Comparison of ENCODE assay signal across 25 cellular contexts in the genomic region with DNA sequence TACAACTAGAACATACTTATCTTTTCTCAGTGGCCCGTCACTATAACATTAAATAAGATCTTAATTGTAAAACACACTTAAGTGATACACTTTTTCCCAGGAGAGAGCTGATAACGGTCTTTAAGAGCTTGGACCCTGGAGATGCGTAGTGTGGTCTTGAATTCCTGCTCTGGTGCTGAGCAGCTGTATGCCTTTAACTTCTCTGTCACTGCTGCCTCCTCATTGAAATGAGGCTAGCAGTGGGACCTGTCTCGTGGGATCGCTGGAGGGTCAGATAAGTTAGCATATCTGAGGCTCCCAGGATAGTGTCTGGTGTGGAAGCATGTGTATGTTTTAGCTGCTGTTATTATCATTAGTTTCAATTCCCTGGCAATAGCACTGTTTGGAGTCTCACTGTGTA.
DNase-seq lines count a peak whose midpoint lies in the region; ATAC-seq and TF ChIP-seq lines count a peak whose summit lies in the region.
"Had no signal": no experiment of that assay in that cellular context is flagged by ENCODE, and none has a peak within 500 bp of the region (broad histone marks: within the 10 kb centered on the region; RNA-seq: fewer than 3 reads in every experiment).

No MANE protein-coding gene starts in this region.

- no peak overlapping the region for H2AFZ ChIP-seq in smooth muscle cell (ENCODE audit: low read depth)

- no peaks in the 10 kb centered on the region for H4K20me1 ChIP-seq in smooth muscle cell (ENCODE audit: low read depth)

- H3K36me3 ChIP-seq in right atrium auricular region (no peaks in the 10 kb centered on the region), smooth muscle cell (ENCODE audit: low read depth) (no peaks in the 10 kb centered on the region)
- H3K36me3 ChIP-seq: BE2C, Peyer's patch, SJCRH30 had no signal

- peaks cover 6% of the 10 kb centered on the region for H3F3A ChIP-seq in smooth muscle cell (ENCODE audit: low read depth)

- H3K27ac ChIP-seq in right atrium auricular region (no peak overlapping the region), smooth muscle cell (ENCODE audit: low read depth) (no peak overlapping the region)
- H3K27ac ChIP-seq: 22Rv1, Peyer's patch, SJCRH30 had no signal

- TF ChIP-seq CTCF in right atrium auricular region (IDR thresholded peaks at IDR 0.05), result no peak
- no peak for TF ChIP-seq CTCF in choroid plexus epithelial cell (conservative IDR thresholded peaks at IDR 0.05; ENCODE audit: low read depth, low read length)
- no peak for TF ChIP-seq CTCF in smooth muscle cell (IDR thresholded peaks at IDR 0.05; ENCODE audit: borderline replicate concordance, insufficient read depth, poor library complexity, severe bottlenecking)

- intact Hi-C loops in Right ventricle myocardium superior (cut with DNase I) (no loop called here), left ventricle myocardium superior (cut with micrococcal nuclease) (no loop called here)

- peak; percentile 51 for ATAC-seq in Right ventricle myocardium superior (ENCODE audit: poor library complexity)
- ATAC-seq in left ventricle myocardium superior, result peak; percentile 35
- ATAC-seq: HCT116 had no signal

- no peaks in the 10 kb centered on the region for H3K79me2 ChIP-seq in smooth muscle cell (ENCODE audit: low read depth)

- DNase-seq in Right ventricle myocardium superior, result no peak
- DNase-seq in right atrium auricular region (ENCODE audit: low spot score), result no peak
- peak; percentile 5 for DNase-seq in choroid plexus epithelial cell (ENCODE audit: low read depth)
- DNase-seq in left ventricle myocardium superior, result no peak
- no peak for DNase-seq in smooth muscle cell (lab: John Stamatoyannopoulos, UW; ENCODE audit: unreplicated experiment)
- no peak for DNase-seq in superior temporal gyrus (ENCODE audit: extremely low spot score)
- no peak for DNase-seq in OCI-M2 (lab: John Stamatoyannopoulos, UW; ENCODE audit: unreplicated experiment)
- DNase-seq in NCI-H128 (lab: John Stamatoyannopoulos, UW; ENCODE audit: unreplicated experiment), result no peak
- DNase-seq: BE2C, Calu3, DMS79 treated with DMSO at 0.1 percent for 48 hours, GF-D8, GOT3, NCI-H1048, NCI-H1417 treated with DMSO at 0.1 percent for 48 hours, NCI-H187, NCI-H2081 treated with DMSO at 0.1 percent for 48 hours, NCI-H2171, NCI-H226, NCI-H510A, NCI-H69, Peyer's patch had no signal

- H3K4me1 ChIP-seq in right atrium auricular region, result peaks cover 0 to 12% of the 10 kb centered on the region in 2 donors
- H3K4me1 ChIP-seq in smooth muscle cell (ENCODE audit: low read depth), result no peaks in the 10 kb centered on the region
- H3K4me1 ChIP-seq: BE2C, Peyer's patch had no signal

- H3K27me3 ChIP-seq in right atrium auricular region, result no peaks in the 10 kb centered on the region
- no peaks in the 10 kb centered on the region for H3K27me3 ChIP-seq in smooth muscle cell (ENCODE audit: low read depth)
- H3K27me3 ChIP-seq: BE2C, Peyer's patch, SJCRH30 had no signal

- peak overlapping the region in 1 of 2 donors; percentile 16 for H3K4me3 ChIP-seq in right atrium auricular region
- peak overlapping the region; percentile 14 for H3K4me3 ChIP-seq in choroid plexus epithelial cell (ENCODE audit: low read depth, low read length)
- no peak overlapping the region for H3K4me3 ChIP-seq in smooth muscle cell
- H3K4me3 ChIP-seq: Peyer's patch, SJCRH30 had no signal

- H3K9me3 ChIP-seq in right atrium auricular region (peaks cover 0 to 16% of the 10 kb centered on the region in 2 donors), smooth muscle cell (replicated peaks; ENCODE audit: low read depth) (peaks cover 7% of the 10 kb centered on the region)
- H3K9me3 ChIP-seq: BE2C, Peyer's patch had no signal

- no peak overlapping the region for H3K9ac ChIP-seq in smooth muscle cell (ENCODE audit: low read depth)

- 27% methylated on average over 5 of the region's 5 CpGs for WGBS in smooth muscle cell (ENCODE audit: low lambda C conversion rate)

- peak overlapping the region; percentile 23 for H3K4me2 ChIP-seq in smooth muscle cell
